ENCODE assay signal across 23 cellular contexts in the genomic region with DNA sequence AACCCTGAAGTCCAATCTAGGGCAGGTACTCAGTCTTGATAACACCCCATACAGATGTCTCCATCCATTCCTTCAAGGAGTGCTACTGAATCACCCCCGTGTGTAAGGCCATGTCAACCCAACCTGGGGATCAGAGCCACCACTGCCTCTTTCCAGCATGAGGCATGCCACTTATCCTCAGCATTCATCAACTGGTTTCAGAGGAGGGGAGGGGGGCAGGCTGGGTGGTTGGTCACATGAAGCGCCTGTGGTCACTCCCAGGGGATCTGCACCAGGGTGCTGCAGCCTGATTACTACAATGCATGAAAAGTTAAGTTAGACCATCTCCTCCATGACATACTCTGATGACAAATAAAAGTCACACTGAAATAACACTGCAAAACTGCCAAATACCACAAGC.
DNase-seq lines count a peak whose midpoint lies in the region; ATAC-seq and TF ChIP-seq lines count a peak whose summit lies in the region.
"Had no signal": no experiment of that assay in that cellular context is flagged by ENCODE, and none has a peak within 500 bp of the region (broad histone marks: within the 10 kb centered on the region; RNA-seq: fewer than 3 reads in every experiment).

No MANE protein-coding gene starts in this region.

- peaks cover 64% of the 10 kb centered on the region for H3K4me1 ChIP-seq in Caco-2

- peak overlapping the region; percentile 37 for H3K4me3 Mint-ChIP-seq in Caco-2 (ENCODE audit: unreplicated experiment)
- no peak overlapping the region for H3K4me3 Mint-ChIP-seq in natural killer cell
- H3K4me3 Mint-ChIP-seq: CD14-positive monocyte, H9, IgD-negative memory B cell had no signal

- no peaks in the 10 kb centered on the region for H3K9me3 ChIP-seq in Caco-2
- H3K9me3 ChIP-seq: MG63 had no signal

- no peak for TF ChIP-seq CTCF in Caco-2 (IDR thresholded peaks at IDR 0.05; ENCODE audit: insufficient read depth in 1 of 2, low read depth in 1 of 2, low read length in 1 of 2, severe bottlenecking in 1 of 2, unreplicated experiment in 1 of 2)
- TF ChIP-seq CTCF in coronary artery (IDR thresholded peaks at IDR 0.05), result no peak
- no peak for TF ChIP-seq CTCF in natural killer cell (IDR thresholded peaks at IDR 0.05)

- H3K27me3 Mint-ChIP-seq in Caco-2 (ENCODE audit: insufficient read depth, unreplicated experiment), result no peaks in the 10 kb centered on the region
- H3K27me3 Mint-ChIP-seq in natural killer cell (ENCODE audit: low read depth in 2 of 2), result no peaks in the 10 kb centered on the region
- H3K27me3 Mint-ChIP-seq: IgD-negative memory B cell had no signal

- H3K9me3 Mint-ChIP-seq in Caco-2 (ENCODE audit: unreplicated experiment) (no peaks in the 10 kb centered on the region), natural killer cell (no peaks in the 10 kb centered on the region)
- H3K9me3 Mint-ChIP-seq: CD14-positive monocyte, H9, IgD-negative memory B cell had no signal

- H3K4me3 ChIP-seq in Caco-2 (ENCODE audit: low read depth, low read length), result no peak overlapping the region
- H3K4me3 ChIP-seq in coronary artery, result no peak overlapping the region
- H3K4me3 ChIP-seq: MG63, SK-N-MC had no signal

- CTCF ChIA-PET in Caco-2 (lab: Charles Lee), result no interaction called here

- peaks cover 6% of the 10 kb centered on the region for H3K36me3 ChIP-seq in Caco-2 (ENCODE audit: control insufficient read depth, insufficient read depth, low read length)
- H3K36me3 ChIP-seq: MG63 had no signal

- POLR2A ChIA-PET in Caco-2 (lab: Charles Lee), result no interaction called here

- intact Hi-C loops in Caco-2 (cut with micrococcal nuclease; ENCODE audit: unreplicated experiment) (loop anchor here (5.0 kb wide), 2 partner anchors 33 to 63 kb away; a partner anchor contains a TSS), natural killer cell (cut with micrococcal nuclease) (no loop called here)

- H3K27ac ChIP-seq in coronary artery, result no peak overlapping the region
- H3K27ac ChIP-seq: 22Rv1, SK-N-MC had no signal

- H3K4me1 Mint-ChIP-seq in Caco-2 (ENCODE audit: low read depth, unreplicated experiment) (peaks cover 49% of the 10 kb centered on the region), natural killer cell (peaks cover 4 to 5% of the 10 kb centered on the region in 2 donors)
- H3K4me1 Mint-ChIP-seq: CD14-positive monocyte, IgD-negative memory B cell had no signal

- no peaks in the 10 kb centered on the region for H3K27me3 ChIP-seq in Caco-2 (replicated peaks; ENCODE audit: control insufficient read depth, insufficient read depth, low read length)
- H3K27me3 ChIP-seq: MG63 had no signal

- ATAC-seq in natural killer cell (no peak), GM21367 (IDR thresholded peaks at IDR 0.05; ENCODE audit: unreplicated experiment) (no peak), GM18498 (IDR thresholded peaks at IDR 0.05; ENCODE audit: unreplicated experiment) (no peak), GM18511 (IDR thresholded peaks at IDR 0.05; ENCODE audit: unreplicated experiment) (no peak)
- ATAC-seq: Right ventricle myocardium inferior had no signal

- DNase-seq in NCI-H82 (lab: John Stamatoyannopoulos, UW) (peak; percentile 14), NCI-H82 treated with DMSO at 0.1 percent for 48 hours (lab: John Stamatoyannopoulos, UW; ENCODE audit: unreplicated experiment) (no peak), Caco-2 (no peak), coronary artery (ENCODE audit: low spot score) (peak; percentile 50), natural killer cell (no peak)
- DNase-seq: AML-193, DMS79, H9, Kasumi-1, MG63, NCI-H1048, NCI-H1436, NCI-H1930, NCI-H446, NCI-H526 treated with DMSO at 0.1 percent for 48 hours had no signal

- H3K36me3 Mint-ChIP-seq in Caco-2 (ENCODE audit: insufficient read depth, unreplicated experiment) (peaks cover 38% of the 10 kb centered on the region), natural killer cell (no peaks in the 10 kb centered on the region)

- BruUV-seq in Caco-2 (replicated peaks; lab: Mats Ljungman, UMichigan), result no TSS peak

- H3K27ac Mint-ChIP-seq in Caco-2 (ENCODE audit: unreplicated experiment) (peak overlapping the region; percentile 74), natural killer cell (peak overlapping the region; percentile 2 to 22)
- H3K27ac Mint-ChIP-seq: H9, IgD-negative memory B cell had no signal

Comparison
In these comparisons a context has a peak if more than half of its experiments do, and no peak if none do; other contexts are left out.
1. DNase-seq: peak in NCI-H82 (single experiment) and coronary artery (single experiment); none in NCI-H82 treated with DMSO at 0.1 percent for 48 hours (single experiment), Caco-2 (0 of 2) and natural killer cell (single experiment).